In the genomic region with DNA sequence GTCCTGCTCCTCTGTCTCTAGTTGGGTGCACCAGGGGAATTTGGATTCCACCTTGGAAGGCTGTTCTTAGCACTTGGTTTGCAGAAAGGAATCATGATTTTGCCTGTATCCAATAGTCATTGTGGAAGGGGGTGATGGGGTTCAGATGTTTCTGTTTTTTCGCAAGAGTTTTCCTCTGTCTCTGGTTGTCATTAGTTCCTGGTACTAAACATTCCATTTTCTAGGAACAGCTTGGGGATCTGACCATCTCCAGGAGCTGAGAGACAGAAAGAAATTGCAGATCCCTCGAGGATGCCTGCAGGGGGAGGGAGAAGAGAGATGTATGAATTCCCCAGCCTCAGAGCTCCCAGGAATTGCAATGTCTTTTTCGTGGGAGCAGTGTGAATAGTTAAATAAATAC, we compare ENCODE assay signal across 17 cellular contexts.
"Had no signal": no experiment of that assay in that cellular context is flagged by ENCODE, and none has a peak within 500 bp of the region (broad histone marks: within the 10 kb centered on the region; RNA-seq: fewer than 3 reads in every experiment).

No MANE protein-coding gene starts in this region.

- H3K4me1 ChIP-seq: esophagus squamous epithelium, foreskin keratinocyte, gastroesophageal sphincter, left lung, lower lobe of right lung had no signal

- H3K27me3 ChIP-seq: dorsolateral prefrontal cortex, foreskin keratinocyte, gastroesophageal sphincter, left lung had no signal

- H3K27ac ChIP-seq: coronary artery, dorsolateral prefrontal cortex, esophagus squamous epithelium, foreskin keratinocyte, gastroesophageal sphincter, heart left ventricle, left lung, lower lobe of right lung had no signal

- H3K9me3 ChIP-seq: esophagus squamous epithelium, left lung, mucosa of descending colon had no signal

- ATAC-seq: foreskin keratinocyte, gastroesophageal sphincter, heart left ventricle, left cardiac atrium, left lung, left ventricle myocardium superior, lower lobe of right lung, mucosa of descending colon had no signal

- H3K4me3 ChIP-seq: coronary artery, dorsolateral prefrontal cortex, esophagus squamous epithelium, gastroesophageal sphincter, heart left ventricle, left lung, lower lobe of right lung, mucosa of descending colon had no signal

- H3K36me3 ChIP-seq: esophagus squamous epithelium, gastroesophageal sphincter, heart left ventricle, left lung, lower lobe of right lung had no signal

- DNase-seq: dermis blood vessel endothelial cell; dorsolateral prefrontal cortex; effector CD4-positive, alpha-beta T cell; effector memory CD4-positive, alpha-beta T cell; esophagus squamous epithelium; foreskin keratinocyte; heart left ventricle; hippocampal formation; left cardiac atrium; left lung; left ventricle myocardium superior; lower lobe of right lung; mesenchymal stem cell; mucosa of descending colon; naive B cell had no signal
